24 cellular contexts compared by ENCODE assay signal in genomic region chr3:98848108-98848507, GRCh38. TPM values are rescaled to one million over a fixed set of nuclear protein-coding genes. Genes with fewer than 3 reads are reported as not detected.
"Had no signal": no experiment of that assay in that cellular context is flagged by ENCODE, and none has a peak within 500 bp of the region (broad histone marks: within the 10 kb centered on the region; RNA-seq: fewer than 3 reads in every experiment).

No MANE protein-coding gene starts in this region.

- H3K4me3 Mint-ChIP-seq: IgD-negative memory B cell; T-cell; T-helper 1 cell treated with Interleukin-12 subunit alpha and Interleukin-12 subunit beta and Interleukin-4 antibody, amounts not matched to agents 30 μg/mL and 1 μg/mL, for 36 hours had no signal

- H3K9ac ChIP-seq: SK-N-SH had no signal

- H3K27ac Mint-ChIP-seq: T-cell; T-helper 1 cell treated with Interleukin-12 subunit alpha and Interleukin-12 subunit beta and Interleukin-4 antibody, amounts not matched to agents 30 μg/mL and 1 μg/mL, for 36 hours had no signal

- H3K9me3 ChIP-seq: MG63, SK-N-SH had no signal

- H3K27ac ChIP-seq: RWPE1 had no signal

- ATAC-seq: HepG2, Panc1, T-cell had no signal

- H3K27me3 Mint-ChIP-seq: IgD-negative memory B cell, T-cell had no signal

- H3K9me2 ChIP-seq: SK-N-SH had no signal

- H3K4me1 Mint-ChIP-seq: IgD-negative memory B cell, T-cell had no signal

- H3K27me3 ChIP-seq: MG63 had no signal

- FAIRE-seq: HepG2 had no signal

- DNase-seq: KBM-7, MG63, NCI-H1092, NCI-H1105 treated with DMSO at 0.1 percent for 48 hours, NCI-H1417 treated with DMSO at 0.1 percent for 48 hours, NCI-H146, NCI-H1694 treated with DMSO at 0.1 percent for 48 hours, NCI-H1930, NCI-H2081, NCI-H2107, NCI-H2227 treated with DMSO at 0.1 percent for 48 hours, NCI-H510A, NCI-H524 treated with DMSO at 0.1 percent for 48 hours, NCI-H69, NCI-H774, SHP77, SK-N-SH, SW 1271, T-cell had no signal

- H3K4me3 ChIP-seq: MG63 had no signal

- H3K9me3 Mint-ChIP-seq: T-helper 1 cell treated with Interleukin-12 subunit alpha and Interleukin-12 subunit beta and Interleukin-4 antibody, amounts not matched to agents 30 μg/mL and 1 μg/mL, for 36 hours had no signal

- H3K36me3 Mint-ChIP-seq: IgD-negative memory B cell had no signal

RNA-seq across cellular contexts. Expression of gene DCBLD2, which starts 53.4 kb away (rescaled TPM):
- polyA plus RNA-seq: IgD-negative memory B cell had no signal
